ENCODE assay signal across 30 cellular contexts in the genomic region with DNA sequence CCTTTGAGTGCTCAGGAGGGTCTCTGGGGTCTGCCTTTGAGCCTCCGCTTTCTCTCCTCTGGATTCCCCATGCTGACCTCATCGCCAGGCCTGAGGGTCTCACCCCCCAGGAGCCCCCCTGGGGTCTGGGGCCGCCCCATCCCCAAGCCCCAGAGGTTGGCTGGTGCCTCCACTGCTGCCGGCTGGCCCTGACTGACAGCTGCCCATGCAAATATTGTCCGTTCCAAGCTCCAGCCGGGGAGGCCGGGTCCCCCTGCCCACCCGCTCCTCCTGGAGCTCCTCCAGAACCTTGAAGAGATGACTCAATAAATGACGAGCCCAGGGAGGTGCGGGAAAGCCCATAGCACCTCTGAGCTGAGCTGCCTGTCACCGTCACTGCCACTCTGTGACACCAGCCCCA.
"Had no signal": no experiment of that assay in that cellular context is flagged by ENCODE, and none has a peak within 500 bp of the region (broad histone marks: within the 10 kb centered on the region; RNA-seq: fewer than 3 reads in every experiment).

No MANE protein-coding gene starts in this region.

- H3K36me3 ChIP-seq: adrenal gland, brain microvascular endothelial cell, breast epithelium had no signal

- H3K4me1 ChIP-seq: adrenal gland, body of pancreas, breast epithelium had no signal

- H3K27ac ChIP-seq: adrenal gland, body of pancreas, brain microvascular endothelial cell, breast epithelium, VCaP had no signal

- H3K4me3 ChIP-seq: adrenal gland, body of pancreas, breast epithelium had no signal

- H3K9me3 ChIP-seq: adrenal gland, body of pancreas, breast epithelium had no signal

- DNase-seq: activated CD4-positive, alpha-beta memory T cell treated with anti-CD3 and anti-CD28 coated beads, Interleukin-2, amount 10 ng/mL, durations not matched to agents 7 days and 5 days; activated CD4-positive, alpha-beta T cell treated with anti-CD3 and anti-CD28 coated beads for 1 hour; activated CD4-positive, alpha-beta T cell treated with anti-CD3 and anti-CD28 coated beads for 36 hours; activated CD4-positive, alpha-beta T cell treated with anti-CD3 and anti-CD28 coated beads for 48 hours; activated CD4-positive, alpha-beta T cell treated with anti-CD3 and anti-CD28 coated beads, Interleukin-2, amount 10 ng/mL, durations not matched to agents 7 days and 5 days; activated CD4-positive, alpha-beta T cell treated with anti-CD3 and anti-CD28 coated beads, Interleukin-2, amount 50 U/mL, for 48 hours; activated CD4-positive, CD25-positive, alpha-beta regulatory T cell; activated CD8-positive, alpha-beta memory T cell treated with anti-CD3 and anti-CD28 coated beads for 24 hours; activated CD8-positive, alpha-beta memory T cell treated with anti-CD3 and anti-CD28 coated beads, Interleukin-2, amount 10 ng/mL, durations not matched to agents 7 days and 5 days; activated CD8-positive, alpha-beta memory T cell treated with anti-CD3 and anti-CD28 coated beads, Interleukin-2, amount 50 U/mL, for 48 hours; activated CD8-positive, alpha-beta T cell treated with anti-CD3 and anti-CD28 coated beads, Interleukin-2, amount 10 ng/mL, durations not matched to agents 7 days and 5 days; activated effector memory CD4-positive, alpha-beta T cell treated with Interleukin-2 at 50 U/mL for 16 hours; activated gamma-delta T cell; activated naive CD4-positive, alpha-beta T cell treated with anti-CD3 and anti-CD28 coated beads for 36 hours; activated naive CD4-positive, alpha-beta T cell treated with anti-CD3 and anti-CD28 coated beads, Interleukin-2, amount 50 U/mL, for 16 hours; activated naive CD8-positive, alpha-beta T cell treated with anti-CD3 and anti-CD28 coated beads for 36 hours; activated T-cell treated with anti-CD3 and anti-CD28 coated beads, Interleukin-2, amount 50 U/mL, for 24 hours; activated T-cell treated with anti-CD3 and anti-CD28 coated beads, Interleukin-2, amount 50 U/mL, for 48 hours; adrenal gland; amniotic stem cell; aorta; body of pancreas; brain microvascular endothelial cell; central memory CD4-positive, alpha-beta T cell; SW 1271; T-helper 1 cell; T-helper 2 cell; T-helper 9 cell had no signal

- H3K27me3 ChIP-seq: body of pancreas, brain microvascular endothelial cell had no signal
